In the genomic region with DNA sequence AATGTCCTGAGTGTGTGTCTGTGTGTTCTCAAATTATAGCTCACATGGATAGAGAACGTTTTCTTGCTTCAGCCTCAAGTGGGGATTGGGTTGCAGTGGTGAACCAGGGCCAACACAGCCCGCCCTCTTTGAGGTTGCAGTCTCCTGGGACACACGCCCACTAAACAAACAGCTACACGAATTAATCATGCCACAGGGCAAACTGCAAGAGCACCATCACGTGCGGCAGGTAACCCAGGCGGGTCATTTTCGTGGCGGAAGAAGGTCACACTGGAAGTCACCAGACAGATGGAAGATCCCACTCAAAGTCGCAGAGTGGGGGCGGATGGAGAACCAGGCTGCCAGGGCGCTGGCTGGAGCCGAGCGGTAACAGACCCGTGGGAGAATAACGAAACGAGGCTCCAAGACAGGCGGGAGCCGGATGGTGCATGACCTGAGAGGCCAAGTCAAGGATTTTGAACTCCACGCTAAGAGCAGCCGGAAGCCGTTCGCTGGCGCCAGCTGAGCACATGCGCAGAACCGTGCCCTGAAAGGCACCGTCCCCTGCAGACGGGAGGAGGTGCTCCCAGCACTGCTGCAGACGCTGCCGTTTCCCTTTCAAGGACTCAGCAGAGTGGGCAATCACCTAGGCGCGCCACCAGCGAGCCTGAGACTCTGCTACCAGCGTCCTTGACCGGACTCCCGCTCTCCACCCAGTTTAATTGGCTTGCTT, we compare ENCODE assay signal across 8 cellular contexts. TPM values are rescaled to one million over a fixed set of nuclear protein-coding genes. Genes with fewer than 3 reads are reported as not detected.
DNase-seq lines count a peak whose midpoint lies in the region; ATAC-seq lines count a peak whose summit lies in the region.

No MANE protein-coding gene starts in this region.

- in situ Hi-C loops in GM23248 (cut with MboI), result no loop called here

- H4K20me1 ChIP-seq in GM23248 (ENCODE audit: insufficient read depth), result no peaks in the 10 kb centered on the region

- H3K9me2 ChIP-seq in GM23248 (ENCODE audit: insufficient read depth), result no peaks in the 10 kb centered on the region

- peak overlapping the region; percentile 77 for H3K4me2 ChIP-seq in GM23248 (ENCODE audit: unreplicated experiment)

- 39 to 55% methylated on average over 36 of the region's 36 CpGs for WGBS in GM23248 (ENCODE audit: low coverage in 1 of 2, low lambda C conversion rate in 2 of 2, missing lambda C conversion rate in 2 of 2), 2 experiments

- H3K4me3 ChIP-seq in GM23248, result peak overlapping the region; percentile 75

- H3K27me3 Mint-ChIP-seq in activated T-helper 17 cell treated with anti-CD3 and anti-CD28 coated beads, Interleukin-2, amount 50 U/mL, for 72 hours, result peaks cover 1% of the 10 kb centered on the region

- H3K27me3 ChIP-seq in GM23248 (replicated peaks; ENCODE audit: insufficient read depth), result no peaks in the 10 kb centered on the region; the same call in 1 of the 2 replicates

- H3K4me3 Mint-ChIP-seq in activated T-helper 17 cell treated with anti-CD3 and anti-CD28 coated beads, Interleukin-2, amount 50 U/mL, for 72 hours, result peak overlapping the region; percentile 17

- no peaks in the 10 kb centered on the region for H3K79me2 ChIP-seq in GM23248 (ENCODE audit: insufficient read depth)

- H3K36me3 Mint-ChIP-seq in activated T-helper 17 cell treated with anti-CD3 and anti-CD28 coated beads, Interleukin-2, amount 50 U/mL, for 72 hours (ENCODE audit: low read depth), result no peaks in the 10 kb centered on the region

- peak overlapping the region; percentile 47 for H3K9ac ChIP-seq in GM23248

- H3K9me3 Mint-ChIP-seq in activated T-helper 17 cell treated with anti-CD3 and anti-CD28 coated beads, Interleukin-2, amount 50 U/mL, for 72 hours, result no peaks in the 10 kb centered on the region

- H3K27ac Mint-ChIP-seq in activated T-helper 17 cell treated with anti-CD3 and anti-CD28 coated beads, Interleukin-2, amount 50 U/mL, for 72 hours, result no peak overlapping the region

- H3F3A ChIP-seq in GM23248 (ENCODE audit: insufficient read depth), result no peaks in the 10 kb centered on the region

- DNase-seq in DMS 273 treated with DMSO at 0.1 percent for 48 hours (lab: John Stamatoyannopoulos, UW) (peak; percentile 59), GM23248 (peak; percentile 66), NCI-H2029 treated with DMSO at 0.1 percent for 48 hours (lab: John Stamatoyannopoulos, UW) (peak; percentile 97), iPS-NIHi11 (ENCODE audit: low spot score) (peak; percentile 61), RKO (ENCODE audit: low spot score) (no peak)
- DNase-seq in stimulated activated naive CD8-positive, alpha-beta T cell treated with anti-CD3 and anti-CD28 coated beads, Interleukin-15, Interleukin-2, amounts not matched to agents 100 U/mL and 50 U/mL, for 24 hours, result no peak

- peak overlapping the region; percentile 78 for H2AFZ ChIP-seq in GM23248

- H3K9me3 ChIP-seq in GM23248 (ENCODE audit: low read depth), result no peaks in the 10 kb centered on the region

- H3K4me1 Mint-ChIP-seq in activated T-helper 17 cell treated with anti-CD3 and anti-CD28 coated beads, Interleukin-2, amount 50 U/mL, for 72 hours, result no peaks in the 10 kb centered on the region

- no peaks in the 10 kb centered on the region for H3K36me3 ChIP-seq in GM23248 (ENCODE audit: low read depth)

- H3K4me1 ChIP-seq in GM23248 (ENCODE audit: insufficient read depth), result 0 out of 2 replicates have a peak, but pooled peaks cover 3% of the 10 kb centered on the region

- ATAC-seq in activated T-helper 17 cell treated with anti-CD3 and anti-CD28 coated beads, Interleukin-2, amount 50 U/mL, for 72 hours (replicated peaks), result peak; percentile 76
- peak; percentile 47 for ATAC-seq in stimulated activated naive CD8-positive, alpha-beta T cell treated with anti-CD3 and anti-CD28 coated beads, Interleukin-15, Interleukin-2, amounts not matched to agents 100 U/mL and 50 U/mL, for 24 hours
- no peak for ATAC-seq in GM18520 (IDR thresholded peaks at IDR 0.05; ENCODE audit: unreplicated experiment)

- no peak overlapping the region for H3K27ac ChIP-seq in GM23248

RNA-seq across cellular contexts. Expression of a gene that starts 10.7 kb away (rescaled TPM):
- 0.38 and 0.86 TPM in 2 replicates for total RNA-seq in GM23248 (2014; rRNA removed; shearing (Covaris generic))
- polyA plus RNA-seq in GM23248 (2016; fragmentation: Nextera tagmentation; extraction: Ambion mirVana), result 0.30 and 0.68 TPM in 2 replicates
- total RNA-seq in activated T-helper 17 cell treated with anti-CD3 and anti-CD28 coated beads, Interleukin-2, amount 50 U/mL, for 72 hours, result under 1 TPM; 0.11 to 0.56 TPM

RNA-seq across cellular contexts. Expression of a gene that starts 26.4 kb away (rescaled TPM):
- total RNA-seq in GM23248 (2014; rRNA removed; shearing (Covaris generic)), result 12.0 and 17.1 TPM in 2 replicates
- polyA plus RNA-seq in GM23248 (2016; fragmentation: Nextera tagmentation; extraction: Ambion mirVana), result 28.5 and 29.1 TPM in 2 replicates
- total RNA-seq in activated T-helper 17 cell treated with anti-CD3 and anti-CD28 coated beads, Interleukin-2, amount 50 U/mL, for 72 hours, result 10 to 100 TPM; 22.5 to 27.4 TPM

Comparison
In these comparisons a context has a peak if more than half of its experiments do, and no peak if none do; other contexts are left out.
1. DNase-seq: peak in DMS 273 treated with DMSO at 0.1 percent for 48 hours (single experiment), GM23248 (single experiment), NCI-H2029 treated with DMSO at 0.1 percent for 48 hours (single experiment) and iPS-NIHi11 (single experiment); none in stimulated activated naive CD8-positive, alpha-beta T cell treated with anti-CD3 and anti-CD28 coated beads, Interleukin-15, Interleukin-2, amounts not matched to agents 100 U/mL and 50 U/mL, for 24 hours (single experiment) and RKO (single experiment).